In genomic region chr18:13500227-13500865, GRCh38 we compare ENCODE assay signal across 8 cellular contexts.
DNase-seq lines count a peak whose midpoint lies in the region; ATAC-seq and TF ChIP-seq lines count a peak whose summit lies in the region.

No MANE protein-coding gene starts in this region.

- WGBS in suprapubic skin = 7% methylated on average over 23 of the region's 23 CpGs

- TF ChIP-seq EP300 in suprapubic skin (IDR thresholded peaks at IDR 0.05) = no peak

- peak; percentile 50 for DNase-seq in A172 (ENCODE audit: low spot score)
- peak; percentile 55 for DNase-seq in LHCN-M2 (ENCODE audit: low read depth)
- DNase-seq in ascending aorta (ENCODE audit: low spot score in 2 of 2) = peak in 1 of 2 donors; percentile 79
- DNase-seq in iPS-NIHi7 (ENCODE audit: extremely low spot score) = peak; percentile 56
- DNase-seq in suprapubic skin (ENCODE audit: low spot score in 2 of 2) = peak in 1 of 2 donors; percentile 57
- no peak for DNase-seq in progenitor cell of endocrine pancreas (ENCODE audit: low spot score, unreplicated experiment)
- no peak for DNase-seq in NCI-H524 treated with DMSO at 0.1 percent for 48 hours (lab: John Stamatoyannopoulos, UW)

- H3K9me3 ChIP-seq in ascending aorta (no peaks in the 10 kb centered on the region), suprapubic skin (no peaks in the 10 kb centered on the region)

- peaks cover 27% of the 10 kb centered on the region for H3K27me3 Mint-ChIP-seq in progenitor cell of endocrine pancreas

- intact Hi-C loops in ascending aorta (cut with DNase I) = loop anchor here (2.0 to 10.0 kb wide), 5 partner anchors 48 to 1216 kb away; no protein-coding TSS in a partner anchor

- H3K27ac Mint-ChIP-seq in progenitor cell of endocrine pancreas = no peak overlapping the region

- no peak for ATAC-seq in HG03039 (IDR thresholded peaks at IDR 0.05; ENCODE audit: unreplicated experiment)

- H3K36me3 ChIP-seq in ascending aorta = peaks cover 11 to 13% of the 10 kb centered on the region in 2 donors
- H3K36me3 ChIP-seq in suprapubic skin = peaks cover 10% of the 10 kb centered on the region

- H3K36me3 Mint-ChIP-seq in progenitor cell of endocrine pancreas (ENCODE audit: insufficient read depth) = peaks cover 11% of the 10 kb centered on the region

- H3K4me3 Mint-ChIP-seq in progenitor cell of endocrine pancreas (ENCODE audit: low read depth) = no peak overlapping the region

- peaks cover 8 to 45% of the 10 kb centered on the region in 2 donors for H3K4me1 ChIP-seq in ascending aorta
- H3K4me1 ChIP-seq in suprapubic skin = peaks cover 33% of the 10 kb centered on the region

- peaks cover 13% of the 10 kb centered on the region for H3K9me3 Mint-ChIP-seq in progenitor cell of endocrine pancreas (ENCODE audit: low read depth)

- peaks cover 4% of the 10 kb centered on the region for H3K4me1 Mint-ChIP-seq in progenitor cell of endocrine pancreas (ENCODE audit: low read depth)

- TF ChIP-seq CTCF in ascending aorta (IDR thresholded peaks at IDR 0.05) (no peak), suprapubic skin (IDR thresholded peaks at IDR 0.05) (no peak), progenitor cell of endocrine pancreas (IDR thresholded peaks at IDR 0.05; ENCODE audit: unreplicated experiment) (no peak)

- H3K27ac ChIP-seq in ascending aorta = peak overlapping the region; percentile 90 to 91
- peak overlapping the region; percentile 76 for H3K27ac ChIP-seq in suprapubic skin

- H3K4me3 ChIP-seq in ascending aorta (peak overlapping the region in 1 of 2 donors; percentile 48), suprapubic skin (peak overlapping the region; percentile 35)

- no peaks in the 10 kb centered on the region for H3K27me3 ChIP-seq in ascending aorta
- no peaks in the 10 kb centered on the region for H3K27me3 ChIP-seq in suprapubic skin

- no peak for TF ChIP-seq POLR2A in suprapubic skin (IDR thresholded peaks at IDR 0.05)

Comparison
In these comparisons a context has a peak if more than half of its experiments do, and no peak if none do; other contexts are left out.
1. DNase-seq: peak in A172 (single experiment), LHCN-M2 (single experiment) and iPS-NIHi7 (single experiment); none in progenitor cell of endocrine pancreas (single experiment) and NCI-H524 treated with DMSO at 0.1 percent for 48 hours (single experiment).